9 cellular contexts compared by ENCODE assay signal in genomic region chr19:1406496-1406817, GRCh38. TPM values are rescaled to one million over a fixed set of nuclear protein-coding genes. Genes with fewer than 3 reads are reported as not detected.
DNase-seq lines count a peak whose midpoint lies in the region; ATAC-seq, FAIRE-seq and TF ChIP-seq lines count a peak whose summit lies in the region.
"Had no signal": no experiment of that assay in that cellular context is flagged by ENCODE, and none has a peak within 500 bp of the region (broad histone marks: within the 10 kb centered on the region; RNA-seq: fewer than 3 reads in every experiment).

No MANE protein-coding gene starts in this region.

- no peaks in the 10 kb centered on the region for H3K79me1 ChIP-seq in mesenchymal stem cell (replicated peaks; ENCODE audit: low read length, poor library complexity, severe bottlenecking)

- H4K91ac ChIP-seq in mesenchymal stem cell (ENCODE audit: low read length): no peak overlapping the region

- TF ChIP-seq RAD21 in A549 (conservative IDR thresholded peaks at IDR 0.05 in 1 of 2, IDR thresholded peaks at IDR 0.05 in 1 of 2): no peak
- TF ChIP-seq RAD21 in GM12878 (IDR thresholded peaks at IDR 0.05; ENCODE audit: insufficient read depth, low read depth, low read length): no peak

- peaks cover 40% of the 10 kb centered on the region for H3K79me2 ChIP-seq in GM12878 (ENCODE audit: control insufficient read depth, insufficient read depth, low read length)

- BruUV-seq in GM12878 (replicated peaks; lab: Mats Ljungman, UMichigan): no TSS peak

- no peak overlapping the region for H2BK5ac ChIP-seq in mesenchymal stem cell (ENCODE audit: low read depth, low read length, poor library complexity, severe bottlenecking)

- no peak for TF ChIP-seq EP300 in A549 (IDR thresholded peaks at IDR 0.05)
- no peak for TF ChIP-seq EP300 in GM12878 (IDR thresholded peaks at IDR 0.05; ENCODE audit: borderline replicate concordance in 1 of 2, control insufficient read depth in 1 of 2, low read depth in 2 of 2, low read length in 2 of 2)

- peaks cover 24% of the 10 kb centered on the region; the same call in 2 of the 3 replicates for H3K4me1 ChIP-seq in A549
- peaks cover 15% of the 10 kb centered on the region for H3K4me1 ChIP-seq in GM12878 (ENCODE audit: control insufficient read depth, insufficient read depth, low read length)
- peaks cover 42% of the 10 kb centered on the region for H3K4me1 ChIP-seq in mesenchymal stem cell (ENCODE audit: control insufficient read depth, insufficient read depth, low read depth, low read length)

- peak overlapping the region; percentile 7 to 31 for H3K4ac ChIP-seq in mesenchymal stem cell (ENCODE audit: low read depth in 1 of 2, low read length in 2 of 2)

- H3K4me3 ChIP-seq in A549 (peak overlapping the region; percentile 79), HFF-Myc (replicated peaks; ENCODE audit: low read depth, low read length) (peak overlapping the region; percentile 54), GM12878 (peak overlapping the region; percentile 57; the same call in 1 of the 2 replicates), mesenchymal stem cell (ENCODE audit: insufficient read depth in 1 of 2, low read depth in 1 of 2, low read length in 2 of 2) (peak overlapping the region in 1 of 2 experiments; percentile 81)

- POLR2A ChIA-PET in A549 (lab: Yijun Ruan, JAX) (no interaction called here), GM12878 (lab: Charles Lee) (no interaction called here)

- no peak for FAIRE-seq in A549 (lab: Jason Lieb, UNC)
- no peak for FAIRE-seq in GM12878 (lab: Jason Lieb, UNC)

- H2AFZ ChIP-seq in GM12878 (ENCODE audit: control insufficient read depth, low read depth, low read length) (peak overlapping the region; percentile 29), mesenchymal stem cell (ENCODE audit: low read depth, low read length) (no peak overlapping the region)

- H2BK12ac ChIP-seq in mesenchymal stem cell (ENCODE audit: low read length in 2 of 2): no peak overlapping the region

- H3K14ac ChIP-seq in mesenchymal stem cell (ENCODE audit: low read length in 2 of 2): no peak overlapping the region

- peaks cover 0 to 6% of the 10 kb centered on the region in 2 experiments for H3K36me3 ChIP-seq in GM12878 (ENCODE audit: control insufficient read depth in 2 of 2, insufficient read depth in 2 of 2, low read length in 1 of 2)
- H3K36me3 ChIP-seq in mesenchymal stem cell (ENCODE audit: control insufficient read depth in 1 of 2, insufficient read depth in 2 of 2, low read depth in 1 of 2, low read length in 2 of 2): peaks cover 0 to 12% of the 10 kb centered on the region in 2 experiments

- no peak overlapping the region for H2BK120ac ChIP-seq in mesenchymal stem cell (ENCODE audit: low read depth, low read length)

- peaks cover 16% of the 10 kb centered on the region for H4K20me1 ChIP-seq in GM12878 (ENCODE audit: control insufficient read depth, insufficient read depth)

- in situ Hi-C loops in GM12878 (cut with MboI): no loop called here

- no peak for DNase-seq in A549 (ENCODE audit: low read depth in 1 of 2, low spot score in 1 of 2)
- no peak for DNase-seq in HFF-Myc (ENCODE audit: extremely low read depth, low read depth)
- peak; percentile 4 for DNase-seq in GM12878 (ENCODE audit: low read depth, low spot score)
- no peak for DNase-seq in mesenchymal stem cell
- no peak for DNase-seq in amniotic stem cell (lab: John Stamatoyannopoulos, UW)
- DNase-seq in hippocampal formation (lab: John Stamatoyannopoulos, UW): no peak
- DNase-seq in SW480 (ENCODE audit: low spot score): no peak

- peak overlapping the region; percentile 13 for H2AK5ac ChIP-seq in mesenchymal stem cell (ENCODE audit: low read length, severe bottlenecking)

- no peak overlapping the region for H3K9ac ChIP-seq in GM12878 (ENCODE audit: control insufficient read depth, insufficient read depth, low read length)
- H3K9ac ChIP-seq in mesenchymal stem cell (ENCODE audit: low read length): peak overlapping the region; percentile 86

- H3K27me3 ChIP-seq in GM12878 (replicated peaks in 1 of 2; ENCODE audit: control insufficient read depth in 2 of 2, insufficient read depth in 2 of 2, low read length in 1 of 2) (peaks cover 1 to 5% of the 10 kb centered on the region in 2 experiments; a peak in 2 of 4 replicates), mesenchymal stem cell (ENCODE audit: control insufficient read depth in 1 of 2, insufficient read depth in 1 of 2, low read length in 2 of 2) (no peaks in the 10 kb centered on the region)

- SMC1A ChIA-PET in GM12878 (lab: Charles Lee; ENCODE audit: uncharacterized antibody, unreplicated experiment): no interaction called here

- TF ChIP-seq CTCF in A549 (IDR thresholded peaks at IDR 0.05): no peak
- TF ChIP-seq CTCF in HFF-Myc (IDR thresholded peaks at IDR 0.05; ENCODE audit: low read depth, low read length, missing control alignments): no peak
- TF ChIP-seq CTCF in GM12878 (IDR thresholded peaks at IDR 0.05 in 2 of 3, conservative IDR thresholded peaks at IDR 0.05 in 1 of 3; ENCODE audit: control insufficient read depth in 2 of 3, extremely low read depth in 1 of 3, insufficient read depth in 1 of 3, low read depth in 3 of 3, low read length in 3 of 3): no peak

- intact Hi-C loops in GM12878 (cut with micrococcal nuclease; ENCODE audit: unreplicated experiment): loop anchor here (1.0 kb wide), 1 partner anchor 23 kb away; the partner anchor contains the start of gene NDUFS7

- TF ChIP-seq POLR2A in A549 (IDR thresholded peaks at IDR 0.05; ENCODE audit: low read length) (no peak), GM12878 (IDR thresholded peaks at IDR 0.05; ENCODE audit: low read depth, low read length) (no peak)

- RAD21 ChIA-PET in GM12878 (lab: Charles Lee; ENCODE audit: unreplicated experiment): no interaction called here

- ATAC-seq in A549: no peak
- no peak for ATAC-seq in GM12878
- no peak for ATAC-seq in HG03095 (IDR thresholded peaks at IDR 0.05; ENCODE audit: unreplicated experiment)

- H2BK15ac ChIP-seq in mesenchymal stem cell (ENCODE audit: low read depth, poor library complexity, severe bottlenecking): no peak overlapping the region

- H3K9me3 ChIP-seq in A549 (no peaks in the 10 kb centered on the region), GM12878 (replicated peaks; ENCODE audit: control insufficient read depth, insufficient read depth, low read length) (no peaks in the 10 kb centered on the region), mesenchymal stem cell (ENCODE audit: control insufficient read depth, low read length) (no peaks in the 10 kb centered on the region)

- H3K27ac ChIP-seq in A549: peak overlapping the region; percentile 94
- no peak overlapping the region for H3K27ac ChIP-seq in GM12878 (ENCODE audit: control insufficient read depth, insufficient read depth)
- H3K27ac ChIP-seq in mesenchymal stem cell (ENCODE audit: low read length, poor library complexity, severe bottlenecking): no peak overlapping the region

- CTCF ChIA-PET in A549 (lab: Yijun Ruan, JAX): no interaction called here
- CTCF ChIA-PET in GM12878 (lab: Yijun Ruan, JAX): no interaction called here

- H3K4me2 ChIP-seq in A549 (peak overlapping the region; percentile 92), GM12878 (ENCODE audit: control insufficient read depth, insufficient read depth) (peak overlapping the region; percentile 62), mesenchymal stem cell (ENCODE audit: low read length, poor library complexity, severe bottlenecking) (peak overlapping the region; percentile 18)

- no peak overlapping the region for H3K18ac ChIP-seq in mesenchymal stem cell (ENCODE audit: low read depth in 1 of 2, low read length in 2 of 2)

- 53% methylated on average over 13 of the region's 15 CpGs for WGBS in A549 (ENCODE audit: missing lambda C conversion rate)
- WGBS in GM12878 (ENCODE audit: insufficient coverage, insufficient replicate concordance, low lambda C conversion rate, missing lambda C conversion rate): 7% methylated on average over 15 of the region's 15 CpGs
- 41% methylated on average over 15 of the region's 15 CpGs for WGBS in mesenchymal stem cell

- H3K23ac ChIP-seq in mesenchymal stem cell (ENCODE audit: low read length in 2 of 2): no peak overlapping the region

- peak overlapping the region; percentile 72 for H4K8ac ChIP-seq in mesenchymal stem cell (ENCODE audit: low read length)

RNA-seq across cellular contexts. Expression of gene DAZAP1, which starts 0.9 kb away (rescaled TPM):
- polyA plus RNA-seq in A549 (2011; rRNA removed) (47.8 and 58.9 TPM in 2 replicates), A549 (2017; fragmentation: RNase III; extraction: RNeasy Plus Mini Kit Qiagen cat#74134 plus additional on column Dnase treatment) (86.3 to 87.7 TPM (median 86.5 TPM) in 3 replicates), GM12878 (2011; rRNA removed) (110 and 123 TPM in 2 replicates), GM12878 (2014; fragmentation: Illumina TruSeq; extraction: Trizol) (69.0 and 91.2 TPM in 2 replicates), GM12878 (2014; fragmentation: Nextera tagmentation; extraction: Ambion mirVana) (10 to 100 TPM in 1 of 2 experiments, 1 to 10 TPM in 1; 9.9 to 27.7 TPM), GM12878 (2014; rRNA removed) (164 and 194 TPM in 2 replicates), GM12878 (2016; fragmentation: Nextera tagmentation; extraction: Ambion mirVana) (10 to 100 TPM; 16.9 to 17.9 TPM)
- 71.1 and 85.7 TPM in 2 replicates for polyA plus RNA-seq in A549 (2012; cell fraction: cytosol; rRNA removed)
- 80.2 and 89.4 TPM in 2 replicates for polyA plus RNA-seq in A549 (2012; cell fraction: nucleus; rRNA removed)
- polyA minus RNA-seq in A549 (2011; rRNA and poly(A)+ RNA removed): 29.1 and 40.5 TPM in 2 replicates
- 111 and 128 TPM in 2 replicates for total RNA-seq in GM12878 (2013; cell fraction: nucleolus; rRNA removed)
- total RNA-seq in GM12878 (2014; rRNA removed) (122 and 127 TPM in 2 replicates), GM12878 (2014; rRNA removed; fragmentation: Illumina TruSeq; extraction: Trizol) (82.5 and 93.4 TPM in 2 replicates), GM12878 (2021) (223 and 240 TPM in 2 replicates)
- polyA plus RNA-seq in GM12878 (2011; ENCODE audit: low read depth): 23.5 TPM
- polyA plus RNA-seq in GM12878 (2011; cell fraction: cytosol; rRNA removed): 47.6 and 72.8 TPM in 2 replicates
- 106 and 159 TPM in 2 replicates for polyA plus RNA-seq in GM12878 (2011; cell fraction: nucleus; rRNA removed)
- 71.1 and 77.1 TPM in 2 replicates for polyA plus RNA-seq in GM12878 (2012)
- polyA minus RNA-seq in GM12878 (2011; rRNA and poly(A)+ RNA removed): 27.9 and 29.7 TPM in 2 replicates
- 26.6 and 31.5 TPM in 2 replicates for polyA minus RNA-seq in GM12878 (2011; cell fraction: cytosol; rRNA and poly(A)+ RNA removed)
- 17.4 and 38.3 TPM in 2 replicates for polyA minus RNA-seq in GM12878 (2011; cell fraction: nucleus; rRNA and poly(A)+ RNA removed)
- polyA plus RNA-seq in mesenchymal stem cell (2013, experiment 1 of 2): 65.2 TPM
- polyA plus RNA-seq in mesenchymal stem cell (2013, experiment 2 of 2): 66.2 TPM

RNA-seq across cellular contexts. Expression of gene GAMT, which starts 5.1 kb away (rescaled TPM):
- polyA plus RNA-seq in A549 (2011; rRNA removed) (11.3 and 13.6 TPM in 2 replicates), A549 (2017; fragmentation: RNase III; extraction: RNeasy Plus Mini Kit Qiagen cat#74134 plus additional on column Dnase treatment) (24.7 to 26.0 TPM (median 25.7 TPM) in 3 replicates), GM12878 (2011; rRNA removed) (4.7 and 13.0 TPM in 2 replicates), GM12878 (2014; fragmentation: Illumina TruSeq; extraction: Trizol) (8.3 and 28.5 TPM in 2 replicates), GM12878 (2014; fragmentation: Nextera tagmentation; extraction: Ambion mirVana) (1 to 10 TPM; 1.6 to 5.6 TPM), GM12878 (2014; rRNA removed) (56.0 and 65.8 TPM in 2 replicates), GM12878 (2016; fragmentation: Nextera tagmentation; extraction: Ambion mirVana) (100 to 1,000 TPM; 122 to 131 TPM)
- 34.6 and 46.8 TPM in 2 replicates for polyA plus RNA-seq in A549 (2012; cell fraction: cytosol; rRNA removed)
- polyA plus RNA-seq in A549 (2012; cell fraction: nucleus; rRNA removed): 31.9 and 42.0 TPM in 2 replicates
- polyA minus RNA-seq in A549 (2011; rRNA and poly(A)+ RNA removed): 16.9 and 19.5 TPM in 2 replicates
- 6.5 and 6.7 TPM in 2 replicates for total RNA-seq in GM12878 (2013; cell fraction: nucleolus; rRNA removed)
- total RNA-seq in GM12878 (2014; rRNA removed) (50.1 and 55.2 TPM in 2 replicates), GM12878 (2014; rRNA removed; fragmentation: Illumina TruSeq; extraction: Trizol) (22.5 and 24.9 TPM in 2 replicates), GM12878 (2021) (49.1 and 52.0 TPM in 2 replicates)
- 9.2 TPM for polyA plus RNA-seq in GM12878 (2011; ENCODE audit: low read depth)
- 13.6 and 22.1 TPM in 2 replicates for polyA plus RNA-seq in GM12878 (2011; cell fraction: cytosol; rRNA removed)
- 11.4 and 12.7 TPM in 2 replicates for polyA plus RNA-seq in GM12878 (2011; cell fraction: nucleus; rRNA removed)
- 28.9 and 29.0 TPM in 2 replicates for polyA plus RNA-seq in GM12878 (2012)
- 4.2 and 10.8 TPM in 2 replicates for polyA minus RNA-seq in GM12878 (2011; rRNA and poly(A)+ RNA removed)
- 4.5 and 11.0 TPM in 2 replicates for polyA minus RNA-seq in GM12878 (2011; cell fraction: cytosol; rRNA and poly(A)+ RNA removed)
- 2.1 and 5.4 TPM in 2 replicates for polyA minus RNA-seq in GM12878 (2011; cell fraction: nucleus; rRNA and poly(A)+ RNA removed)
- polyA plus RNA-seq in mesenchymal stem cell (2013, experiment 1 of 2): 33.5 TPM
- polyA plus RNA-seq in mesenchymal stem cell (2013, experiment 2 of 2): 34.5 TPM

RNA-seq across cellular contexts. Expression of gene NDUFS7, which starts 22.8 kb away (rescaled TPM):
- polyA plus RNA-seq in A549 (2011; rRNA removed) (18.6 and 19.3 TPM in 2 replicates), A549 (2017; fragmentation: RNase III; extraction: RNeasy Plus Mini Kit Qiagen cat#74134 plus additional on column Dnase treatment) (68.4 to 72.8 TPM (median 68.9 TPM) in 3 replicates), GM12878 (2011; rRNA removed) (12.1 and 43.0 TPM in 2 replicates), GM12878 (2014; fragmentation: Illumina TruSeq; extraction: Trizol) (1.5 and 5.1 TPM in 2 replicates), GM12878 (2014; fragmentation: Nextera tagmentation; extraction: Ambion mirVana) (10 to 100 TPM; 10.6 to 39.4 TPM), GM12878 (2014; rRNA removed) (166 and 177 TPM in 2 replicates), GM12878 (2016; fragmentation: Nextera tagmentation; extraction: Ambion mirVana) (100 to 1,000 TPM; 261 to 282 TPM)
- 129 and 157 TPM in 2 replicates for polyA plus RNA-seq in A549 (2012; cell fraction: cytosol; rRNA removed)
- 103 and 186 TPM in 2 replicates for polyA plus RNA-seq in A549 (2012; cell fraction: nucleus; rRNA removed)
- 8.1 and 19.8 TPM in 2 replicates for polyA minus RNA-seq in A549 (2011; rRNA and poly(A)+ RNA removed)
- 50.2 and 65.0 TPM in 2 replicates for total RNA-seq in GM12878 (2013; cell fraction: nucleolus; rRNA removed)
- total RNA-seq in GM12878 (2014; rRNA removed) (107 and 143 TPM in 2 replicates), GM12878 (2014; rRNA removed; fragmentation: Illumina TruSeq; extraction: Trizol) (18.5 and 24.1 TPM in 2 replicates), GM12878 (2021) (136 and 143 TPM in 2 replicates)
- polyA plus RNA-seq in GM12878 (2011; ENCODE audit: low read depth): 16.9 TPM
- polyA plus RNA-seq in GM12878 (2011; cell fraction: cytosol; rRNA removed): 127 and 227 TPM in 2 replicates
- 125 and 151 TPM in 2 replicates for polyA plus RNA-seq in GM12878 (2011; cell fraction: nucleus; rRNA removed)
- polyA plus RNA-seq in GM12878 (2012): 64.7 and 88.4 TPM in 2 replicates
- 38.5 and 54.8 TPM in 2 replicates for polyA minus RNA-seq in GM12878 (2011; rRNA and poly(A)+ RNA removed)
- 65.2 and 74.7 TPM in 2 replicates for polyA minus RNA-seq in GM12878 (2011; cell fraction: cytosol; rRNA and poly(A)+ RNA removed)
- polyA minus RNA-seq in GM12878 (2011; cell fraction: nucleus; rRNA and poly(A)+ RNA removed): 16.3 and 29.0 TPM in 2 replicates
- polyA plus RNA-seq in mesenchymal stem cell (2013, experiment 1 of 2): 54.3 TPM
- polyA plus RNA-seq in mesenchymal stem cell (2013, experiment 2 of 2): 52.4 TPM

RNA-seq across cellular contexts. Expression of gene RPS15, which starts 31.7 kb away (rescaled TPM):
- polyA plus RNA-seq in A549 (2011; rRNA removed) (485 and 525 TPM in 2 replicates), A549 (2017; fragmentation: RNase III; extraction: RNeasy Plus Mini Kit Qiagen cat#74134 plus additional on column Dnase treatment) (1,370 to 1,458 TPM (median 1,378 TPM) in 3 replicates), GM12878 (2011; rRNA removed) (524 and 1,111 TPM in 2 replicates), GM12878 (2014; fragmentation: Illumina TruSeq; extraction: Trizol) (209 and 786 TPM in 2 replicates), GM12878 (2014; fragmentation: Nextera tagmentation; extraction: Ambion mirVana) (100 to 1,000 TPM; 559 to 717 TPM), GM12878 (2014; rRNA removed) (3,158 and 3,344 TPM in 2 replicates), GM12878 (2016; fragmentation: Nextera tagmentation; extraction: Ambion mirVana) (1,000 to 10,000 TPM; 1,763 to 1,909 TPM)
- polyA plus RNA-seq in A549 (2012; cell fraction: cytosol; rRNA removed): 2,687 and 2,770 TPM in 2 replicates
- 2,142 and 3,339 TPM in 2 replicates for polyA plus RNA-seq in A549 (2012; cell fraction: nucleus; rRNA removed)
- 298 and 489 TPM in 2 replicates for polyA minus RNA-seq in A549 (2011; rRNA and poly(A)+ RNA removed)
- 239 and 289 TPM in 2 replicates for total RNA-seq in GM12878 (2013; cell fraction: nucleolus; rRNA removed)
- total RNA-seq in GM12878 (2014; rRNA removed) (1,524 and 1,715 TPM in 2 replicates), GM12878 (2014; rRNA removed; fragmentation: Illumina TruSeq; extraction: Trizol) (972 and 1,030 TPM in 2 replicates), GM12878 (2021) (2,219 and 2,315 TPM in 2 replicates)
- polyA plus RNA-seq in GM12878 (2011; ENCODE audit: low read depth): 7,786 TPM
- 3,186 and 3,536 TPM in 2 replicates for polyA plus RNA-seq in GM12878 (2011; cell fraction: cytosol; rRNA removed)
- 1,362 and 1,364 TPM in 2 replicates for polyA plus RNA-seq in GM12878 (2011; cell fraction: nucleus; rRNA removed)
- 3,088 and 3,408 TPM in 2 replicates for polyA plus RNA-seq in GM12878 (2012)
- 256 and 857 TPM in 2 replicates for polyA minus RNA-seq in GM12878 (2011; rRNA and poly(A)+ RNA removed)
- 796 and 851 TPM in 2 replicates for polyA minus RNA-seq in GM12878 (2011; cell fraction: cytosol; rRNA and poly(A)+ RNA removed)
- 184 and 257 TPM in 2 replicates for polyA minus RNA-seq in GM12878 (2011; cell fraction: nucleus; rRNA and poly(A)+ RNA removed)
- polyA plus RNA-seq in mesenchymal stem cell (2013, experiment 1 of 2): 2,213 TPM
- polyA plus RNA-seq in mesenchymal stem cell (2013, experiment 2 of 2): 2,093 TPM

RNA-seq across cellular contexts. Expression of gene APC2, which starts 43.5 kb away (rescaled TPM):
- 0.32 and 0.36 TPM in 2 replicates for polyA plus RNA-seq in A549 (2011; rRNA removed)
- polyA plus RNA-seq in A549 (2012; cell fraction: cytosol; rRNA removed): 1.2 and 1.5 TPM in 2 replicates
- polyA plus RNA-seq in A549 (2012; cell fraction: nucleus; rRNA removed): 1.8 and 3.5 TPM in 2 replicates
- 1.3 to 1.6 TPM (median 1.6 TPM) in 3 replicates for polyA plus RNA-seq in A549 (2017; fragmentation: RNase III; extraction: RNeasy Plus Mini Kit Qiagen cat#74134 plus additional on column Dnase treatment)
- 0.68 and 1.0 TPM in 2 replicates for polyA minus RNA-seq in A549 (2011; rRNA and poly(A)+ RNA removed)
- total RNA-seq in GM12878 (2013; cell fraction: nucleolus; rRNA removed): 0.34 and 0.46 TPM in 2 replicates
- under 0.01 and 0.11 TPM in 2 replicates for total RNA-seq in GM12878 (2014; rRNA removed)
- total RNA-seq in GM12878 (2014; rRNA removed; fragmentation: Illumina TruSeq; extraction: Trizol): 0.05 TPM in 1 of 2 replicates, not detected in the other
- 0.08 and 0.26 TPM in 2 replicates for total RNA-seq in GM12878 (2021)
- 0.31 TPM for polyA plus RNA-seq in GM12878 (2011; ENCODE audit: low read depth)
- polyA plus RNA-seq in GM12878 (2011; rRNA removed): not detected in 2 replicates
- polyA plus RNA-seq in GM12878 (2011; cell fraction: cytosol; rRNA removed): 0.03 TPM in 1 of 2 replicates, not detected in the other
- polyA plus RNA-seq in GM12878 (2011; cell fraction: nucleus; rRNA removed): 0.18 and 0.38 TPM in 2 replicates
- polyA plus RNA-seq in GM12878 (2012): 0.27 and 0.43 TPM in 2 replicates
- polyA plus RNA-seq in GM12878 (2014; fragmentation: Illumina TruSeq; extraction: Trizol): not detected in 2 replicates
- under 1 TPM in 1 of 2 experiments, not detected in 1; 0.02 TPM for polyA plus RNA-seq in GM12878 (2014; fragmentation: Nextera tagmentation; extraction: Ambion mirVana)
- 0.16 and 0.73 TPM in 2 replicates for polyA plus RNA-seq in GM12878 (2014; rRNA removed)
- under 1 TPM in 1 of 2 experiments, not detected in 1; 0.04 TPM for polyA plus RNA-seq in GM12878 (2016; fragmentation: Nextera tagmentation; extraction: Ambion mirVana)
- polyA minus RNA-seq in GM12878 (2011; rRNA and poly(A)+ RNA removed): 0.05 TPM in 1 of 2 replicates, not detected in the other
- polyA minus RNA-seq in GM12878 (2011; cell fraction: cytosol; rRNA and poly(A)+ RNA removed): not detected in 2 replicates
- polyA minus RNA-seq in GM12878 (2011; cell fraction: nucleus; rRNA and poly(A)+ RNA removed): 0.12 and 0.38 TPM in 2 replicates
- 0.23 TPM for polyA plus RNA-seq in mesenchymal stem cell (2013, experiment 1 of 2)
- polyA plus RNA-seq in mesenchymal stem cell (2013, experiment 2 of 2): 0.23 TPM
- total RNA-seq: RPMI7951 had no signal

Comparison
In these comparisons a context has a peak if more than half of its experiments do, and no peak if none do; other contexts are left out.
1. H3K27ac ChIP-seq: peak in A549 (2 of 2); none in GM12878 (single experiment) and mesenchymal stem cell (single experiment).
2. H3K4me2 ChIP-seq: peak in every context shown above with its lines; median percentile 92 in A549; 62 in GM12878; 18 in mesenchymal stem cell.